ENCODE assay signal across 18 cellular contexts in genomic region chr6:48893048-48893447, GRCh38.
DNase-seq lines count a peak whose midpoint lies in the region; FAIRE-seq and TF ChIP-seq lines count a peak whose summit lies in the region.
"Had no signal": no experiment of that assay in that cellular context is flagged by ENCODE, and none has a peak within 500 bp of the region (broad histone marks: within the 10 kb centered on the region; RNA-seq: fewer than 3 reads in every experiment).

No MANE protein-coding gene starts in this region.

- no peaks in the 10 kb centered on the region for H3K36me3 ChIP-seq in bronchial epithelial cell (ENCODE audit: control insufficient read depth, insufficient read depth, low read length)

- H3K27me3 ChIP-seq in bronchial epithelial cell (ENCODE audit: control insufficient read depth, insufficient read depth, low read length), result no peaks in the 10 kb centered on the region

- no peak for FAIRE-seq in bronchial epithelial cell (lab: Jason Lieb, UNC)
- FAIRE-seq: GM12878, GM19239, H1 had no signal

- no peak overlapping the region for H3K4me3 ChIP-seq in LNCaP clone FGC (ENCODE audit: low read depth, low read length)
- no peak overlapping the region for H3K4me3 ChIP-seq in bronchial epithelial cell (ENCODE audit: low read depth, low read length)
- H3K4me3 ChIP-seq: GM12878, GM23248 had no signal

- DNase-seq in DMS53 (lab: John Stamatoyannopoulos, UW) (peak; percentile 10), DMS53 treated with DMSO at 0.1 percent for 48 hours (lab: John Stamatoyannopoulos, UW; ENCODE audit: unreplicated experiment) (no peak), LNCaP clone FGC (ENCODE audit: low read depth) (peak; percentile 66), bronchial epithelial cell (ENCODE audit: low read depth) (peak; percentile 46), anterior cingulate cortex (lab: John Stamatoyannopoulos, UW) (no peak)
- DNase-seq in activated CD4-positive, alpha-beta T cell treated with anti-CD3 and anti-CD28 coated beads for 48 hours, result no peak
- DNase-seq: C1 segment of cervical spinal cord; Calu3; CD4-positive, alpha-beta memory T cell; COR-L47; DMS79; EL; GDM1; GM23248; H9 had no signal

- TF ChIP-seq CTCF in LNCaP clone FGC (IDR thresholded peaks at IDR 0.05; ENCODE audit: control insufficient read depth, extremely low read depth, insufficient read depth) (no peak), bronchial epithelial cell (IDR thresholded peaks at IDR 0.05; ENCODE audit: insufficient read depth, low read length, severe bottlenecking) (no peak)

Comparison
In these comparisons a context has a peak if more than half of its experiments do, and no peak if none do; other contexts are left out.
1. DNase-seq: peak in DMS53 (single experiment), LNCaP clone FGC (single experiment) and bronchial epithelial cell (single experiment); none in DMS53 treated with DMSO at 0.1 percent for 48 hours (single experiment), anterior cingulate cortex (0 of 58) and activated CD4-positive, alpha-beta T cell treated with anti-CD3 and anti-CD28 coated beads for 48 hours (single experiment).